ENCODE assay signal across 18 cellular contexts in genomic region chr12:49208661-49209060, GRCh38. TPM values are rescaled to one million over a fixed set of nuclear protein-coding genes. Genes with fewer than 3 reads are reported as not detected.
A peak's percentile ranks its signal among the peaks of the same experiment; 100 is the strongest.
DNase-seq lines count a peak whose midpoint lies in the region; ATAC-seq, FAIRE-seq and TF ChIP-seq lines count a peak whose summit lies in the region.
"Had no signal": no experiment of that assay in that cellular context is flagged by ENCODE, and none has a peak within 500 bp of the region (broad histone marks: within the 10 kb centered on the region; RNA-seq: fewer than 3 reads in every experiment).

No MANE protein-coding gene starts in this region.

- POLR2A ChIA-PET in K562 (lab: Yijun Ruan, JAX), result interaction anchor here (0.7 to 2.5 kb wide), 6 partner anchors 10 to 148 kb away, joined by 3 to 11 read pairs (median 4); partner anchors contain the start of genes KMT2D and TUBA1B

- ATAC-seq in K562, result no peak

- H3K4me1 ChIP-seq in K562 (replicated peaks in 1 of 2; ENCODE audit: control insufficient read depth in 2 of 2, insufficient read depth in 2 of 2, low read length in 2 of 2), result no peaks in the 10 kb centered on the region

- FAIRE-seq in K562 (lab: Jason Lieb, UNC), result no peak
- FAIRE-seq: H54 had no signal

- H3K27me3 Mint-ChIP-seq in nephron progenitor cell (ENCODE audit: low read depth, poor library complexity), result peaks cover 10% of the 10 kb centered on the region

- no peak overlapping the region for H3K9ac ChIP-seq in K562 (ENCODE audit: insufficient read depth in 1 of 2, low read depth in 2 of 2, low read length in 2 of 2)

- TF ChIP-seq EP300 in K562 (IDR thresholded peaks at IDR 0.05; ENCODE audit: low read length), result no peak

- CTCF ChIA-PET in K562 (lab: Yijun Ruan, JAX; ENCODE audit: low intra/inter-chr PET ratio), result no interaction called here

- no TSS peak for BruUV-seq in K562 (replicated peaks; lab: Mats Ljungman, UMichigan)

- H3K4me3 Mint-ChIP-seq in nephron progenitor cell, result no peak overlapping the region

- no peak overlapping the region for H3K4me3 ChIP-seq in K562

- TF ChIP-seq RAD21 in K562 (CRISPR knock-in tag; conservative IDR thresholded peaks at IDR 0.05 in 1 of 2, IDR thresholded peaks at IDR 0.05 in 1 of 2), result no peak

- no peaks in the 10 kb centered on the region for H3K79me2 ChIP-seq in K562 (ENCODE audit: control insufficient read depth, insufficient read depth, low read length)

- no peaks in the 10 kb centered on the region for H3K36me3 ChIP-seq in K562 (ENCODE audit: control insufficient read depth, insufficient read depth, low read length)

- H4K20me1 ChIP-seq in K562 (replicated peaks; ENCODE audit: control insufficient read depth, insufficient read depth, low read length), result no peaks in the 10 kb centered on the region

- H2AFZ ChIP-seq in K562 (ENCODE audit: low read depth, low read length), result peak overlapping the region; percentile 0; the same call in 1 of the 2 replicates

- H3K9me1 ChIP-seq in K562 (ENCODE audit: control insufficient read depth, insufficient read depth, low read length), result no peaks in the 10 kb centered on the region

- no peak overlapping the region for H3K4me2 ChIP-seq in K562 (ENCODE audit: insufficient read depth, low read length)

- H3K36me3 Mint-ChIP-seq in nephron progenitor cell (ENCODE audit: low read depth), result no peaks in the 10 kb centered on the region

- 60% methylated on average over 12 of the region's 12 CpGs for WGBS in K562 (ENCODE audit: insufficient coverage, low coverage, missing lambda C conversion rate)

- peak; percentile 3 for DNase-seq in activated CD8-positive, alpha-beta memory T cell treated with anti-CD3 and anti-CD28 coated beads, Interleukin-2, amount 50 U/mL, for 48 hours
- no peak for DNase-seq in activated CD8-positive, alpha-beta memory T cell treated with anti-CD3 and anti-CD28 coated beads for 24 hours
- DNase-seq in K562 (ENCODE audit: extremely low read depth in 1 of 4, low spot score in 3 of 4) (no peak), nephron progenitor cell (no peak), NCI-H526 treated with DMSO at 0.1 percent for 48 hours (lab: John Stamatoyannopoulos, UW) (no peak), SHP77 treated with DMSO at 0.1 percent for 48 hours (lab: John Stamatoyannopoulos, UW) (no peak), glomerular visceral epithelial cell (ENCODE audit: extremely low spot score) (no peak)
- DNase-seq in central memory CD4-positive, alpha-beta T cell, result no peak
- DNase-seq: Kasumi-1; MM.1S; NCI-H1105; NCI-H2029; NCI-H226; NCI-H524 treated with DMSO at 0.1 percent for 48 hours; NK-92 treated with Interleukin-12 subunit alpha and Interleukin-12 subunit beta, amount 100 ng/mL, for 24 hours; RPMI8226 had no signal

- intact Hi-C loops in K562 (cut with micrococcal nuclease), result no loop called here

- TF ChIP-seq POLR2A in K562 (conservative IDR thresholded peaks at IDR 0.05), result no peak

- H3K27me3 ChIP-seq in K562 (ENCODE audit: control insufficient read depth in 2 of 2, insufficient read depth in 2 of 2, low read length in 2 of 2), result no peaks in the 10 kb centered on the region

- TF ChIP-seq CTCF in K562 (IDR thresholded peaks at IDR 0.05 in 2 of 3, conservative IDR thresholded peaks at IDR 0.05 in 1 of 3; ENCODE audit: insufficient read depth in 2 of 3, low read depth in 1 of 3, low read length in 3 of 3) (no peak), nephron progenitor cell (IDR thresholded peaks at IDR 0.05) (no peak)

- H3K9me3 ChIP-seq in K562 (replicated peaks; ENCODE audit: control insufficient read depth, insufficient read depth, low read depth, low read length), result no peaks in the 10 kb centered on the region

- H3K9me3 Mint-ChIP-seq in nephron progenitor cell, result no peaks in the 10 kb centered on the region

- in situ Hi-C loops in K562 (cut with MboI), result no loop called here

- H3K27ac Mint-ChIP-seq in nephron progenitor cell, result peak overlapping the region; percentile 39

- no peak overlapping the region for H3K27ac ChIP-seq in K562 (ENCODE audit: extremely low read depth, low read depth, low read length)
- H3K27ac ChIP-seq: C4-2B had no signal

- peaks cover 17% of the 10 kb centered on the region for H3K4me1 Mint-ChIP-seq in nephron progenitor cell

RNA-seq across cellular contexts. Expression of gene TUBA1A, which starts 19.8 kb away (rescaled TPM):
- total RNA-seq in K562 (2011; cell fraction: chromatin; rRNA removed; ENCODE audit: low replicate concordance), result 9.3 and 22.8 TPM in 2 replicates
- total RNA-seq in K562 (2011; cell fraction: nucleolus; rRNA removed), result 15.7 and 17.7 TPM in 2 replicates
- 10.5 and 14.7 TPM in 2 replicates for total RNA-seq in K562 (2011; cell fraction: nucleoplasm; rRNA removed)
- total RNA-seq in K562 (2014; rRNA removed) (9.6 and 10.2 TPM in 2 replicates), K562 (2014; rRNA removed; fragmentation: Illumina TruSeq; extraction: Trizol) (7.1 and 7.4 TPM in 2 replicates), K562 (2015; rRNA removed; fragmentation: Illumina TruSeq; extraction: Trizol) (11.5 and 11.9 TPM in 2 replicates), K562 (2021) (7.7 and 8.6 TPM in 2 replicates)
- polyA plus RNA-seq in K562 (2011; rRNA removed) (45.1 and 161 TPM in 2 replicates), K562 (2014; fragmentation: Illumina TruSeq; extraction: Trizol) (16.3 and 18.8 TPM in 2 replicates), K562 (2014; fragmentation: Nextera tagmentation; extraction: Ambion mirVana) (10 to 100 TPM; 23.7 to 24.2 TPM), K562 (2014; rRNA removed) (11.7 and 13.9 TPM in 2 replicates)
- 70.9 and 239 TPM in 2 replicates for polyA plus RNA-seq in K562 (2011; cell fraction: cytosol; rRNA removed)
- polyA plus RNA-seq in K562 (2011; cell fraction: nucleus; rRNA removed), result 21.0 and 76.7 TPM in 2 replicates
- 27.7 and 59.0 TPM in 2 replicates for polyA plus RNA-seq in K562 (2012)
- polyA minus RNA-seq in K562 (2011; rRNA and poly(A)+ RNA removed), result 35.5 and 78.6 TPM in 2 replicates
- polyA minus RNA-seq in K562 (2011; cell fraction: cytosol; rRNA and poly(A)+ RNA removed), result 12.4 and 33.4 TPM in 2 replicates
- polyA minus RNA-seq in K562 (2011; cell fraction: nucleus; rRNA and poly(A)+ RNA removed), result 6.2 and 22.2 TPM in 2 replicates

RNA-seq across cellular contexts. Expression of gene TUBA1C, which starts 56.2 kb away (rescaled TPM):
- 176 and 423 TPM in 2 replicates for total RNA-seq in K562 (2011; cell fraction: chromatin; rRNA removed; ENCODE audit: low replicate concordance)
- 383 and 414 TPM in 2 replicates for total RNA-seq in K562 (2011; cell fraction: nucleolus; rRNA removed)
- 358 and 385 TPM in 2 replicates for total RNA-seq in K562 (2011; cell fraction: nucleoplasm; rRNA removed)
- total RNA-seq in K562 (2014; rRNA removed) (755 and 1,088 TPM in 2 replicates), K562 (2014; rRNA removed; fragmentation: Illumina TruSeq; extraction: Trizol) (779 and 914 TPM in 2 replicates), K562 (2015; rRNA removed; fragmentation: Illumina TruSeq; extraction: Trizol) (912 and 926 TPM in 2 replicates), K562 (2021) (839 and 845 TPM in 2 replicates)
- polyA plus RNA-seq in K562 (2011; rRNA removed) (2,698 and 3,950 TPM in 2 replicates), K562 (2014; fragmentation: Illumina TruSeq; extraction: Trizol) (2,770 and 3,012 TPM in 2 replicates), K562 (2014; fragmentation: Nextera tagmentation; extraction: Ambion mirVana) (1,000 to 10,000 TPM in 1 of 2 experiments, 100 to 1,000 TPM in 1; 776 to 1,185 TPM), K562 (2014; rRNA removed) (1,517 and 1,660 TPM in 2 replicates)
- 6,167 and 6,224 TPM in 2 replicates for polyA plus RNA-seq in K562 (2011; cell fraction: cytosol; rRNA removed)
- 965 and 1,239 TPM in 2 replicates for polyA plus RNA-seq in K562 (2011; cell fraction: nucleus; rRNA removed)
- polyA plus RNA-seq in K562 (2012), result 1,132 and 1,153 TPM in 2 replicates
- 2,193 and 2,971 TPM in 2 replicates for polyA minus RNA-seq in K562 (2011; rRNA and poly(A)+ RNA removed)
- polyA minus RNA-seq in K562 (2011; cell fraction: cytosol; rRNA and poly(A)+ RNA removed), result 751 and 929 TPM in 2 replicates
- 192 and 360 TPM in 2 replicates for polyA minus RNA-seq in K562 (2011; cell fraction: nucleus; rRNA and poly(A)+ RNA removed)
